In genomic region chr21:44455524-44456206, GRCh38 we compare ENCODE assay signal across 8 cellular contexts. TPM values are rescaled to one million over a fixed set of nuclear protein-coding genes. Genes with fewer than 3 reads are reported as not detected.
DNase-seq lines count a peak whose midpoint lies in the region; ATAC-seq, FAIRE-seq and TF ChIP-seq lines count a peak whose summit lies in the region.

No MANE protein-coding gene starts in this region.

- intact Hi-C loops in adrenal gland (cut with DNase I), result loop anchor here in 1 of 2 donors (10.0 kb wide), 1 partner anchor 111 kb away; no protein-coding TSS in a partner anchor

- peaks cover 4 to 5% of the 10 kb centered on the region in 2 donors for H3K4me1 ChIP-seq in adrenal gland (replicated peaks in 1 of 2)
- no peaks in the 10 kb centered on the region for H3K4me1 ChIP-seq in iPS-20b (ENCODE audit: insufficient read depth, low read length)
- peaks cover 0 to 2% of the 10 kb centered on the region in 2 donors for H3K4me1 ChIP-seq in small intestine (ENCODE audit: control insufficient read depth in 2 of 2, insufficient read depth in 1 of 2, low read depth in 1 of 2, low read length in 1 of 2)

- H3K9ac ChIP-seq in iPS-20b (ENCODE audit: low read depth, low read length), result no peak overlapping the region

- H3K36me3 ChIP-seq in adrenal gland (replicated peaks in 1 of 2), result no peaks in the 10 kb centered on the region
- no peaks in the 10 kb centered on the region for H3K36me3 ChIP-seq in iPS-20b (ENCODE audit: insufficient read depth, low read depth, low read length)
- H3K36me3 ChIP-seq in small intestine (ENCODE audit: control insufficient read depth in 2 of 2, insufficient read depth in 2 of 2, low read length in 2 of 2), result no peaks in the 10 kb centered on the region

- no peaks in the 10 kb centered on the region for H3K27me3 ChIP-seq in adrenal gland
- peaks cover 15% of the 10 kb centered on the region for H3K27me3 ChIP-seq in iPS-20b (ENCODE audit: insufficient read depth, low read length)
- H3K27me3 ChIP-seq in small intestine (ENCODE audit: control insufficient read depth in 2 of 2, insufficient read depth in 2 of 2, low read length in 2 of 2), result peaks cover 0 to 4% of the 10 kb centered on the region in 2 donors

- H3K4me3 ChIP-seq in adrenal gland, result peak overlapping the region in 3 of 4 donors; percentile 25 to 98 (median 40)
- H3K4me3 ChIP-seq in iPS-20b (ENCODE audit: low read length), result peak overlapping the region; percentile 66; the same call in 1 of the 2 replicates
- H3K4me3 ChIP-seq in small intestine (ENCODE audit: low read depth in 1 of 2, low read length in 2 of 2), result peak overlapping the region; percentile 64

- H3K9me3 ChIP-seq in adrenal gland (replicated peaks in 1 of 3), result no peaks in the 10 kb centered on the region
- H3K9me3 ChIP-seq in iPS-20b (ENCODE audit: insufficient read depth, low read depth, low read length), result no peaks in the 10 kb centered on the region
- H3K9me3 ChIP-seq in small intestine (ENCODE audit: control insufficient read depth, low read depth), result no peaks in the 10 kb centered on the region

- no peak for TF ChIP-seq POLR2A in adrenal gland (IDR thresholded peaks at IDR 0.05)

- peak in 1 of 6 experiments; percentile 1 for TF ChIP-seq CTCF in adrenal gland (IDR thresholded peaks at IDR 0.05)

- DNase-seq in AML-193 (lab: John Stamatoyannopoulos, UW), result peak; percentile 12 to 34
- DNase-seq in NCI-H69 (lab: John Stamatoyannopoulos, UW), result peak; percentile 66
- peak; percentile 55 to 62 (median 60) for DNase-seq in adrenal gland
- peak; percentile 39 for DNase-seq in small intestine
- no peak for DNase-seq in NAMALWA (ENCODE audit: low spot score)
- DNase-seq in HPDE6-E6E7 (ENCODE audit: extremely low spot score), result no peak

- H3K27ac ChIP-seq in adrenal gland (peak overlapping the region in 1 of 5 donors; percentile 43), iPS-20b (ENCODE audit: low read length) (no peak overlapping the region), small intestine (ENCODE audit: low read depth in 1 of 2, low read length in 1 of 2) (no peak overlapping the region)

- WGBS in adrenal gland, 4 donors, result 1 to 7% (median 1%) methylated on average over 3 to 71 of the region's 71 CpGs
- WGBS in small intestine, 3 donors, result 1 to 2% (median 1%) methylated on average over 62 to 71 of the region's 71 CpGs

- peak; percentile 38 for ATAC-seq in GM19397 (IDR thresholded peaks at IDR 0.05; ENCODE audit: unreplicated experiment)

- FAIRE-seq in small intestine (lab: Jason Lieb, UNC), result no peak

RNA-seq across cellular contexts. Expression of gene LRRC3, which starts 0.4 kb away (rescaled TPM):
- total RNA-seq in adrenal gland, result 1 to 10 TPM in 7 of 8 donors, under 1 TPM in 1; 0.97 to 3.2 (median 2.3) TPM
- 1 to 10 TPM in 2 of 3 donors, under 1 TPM in 1; 0.97 to 1.9 (median 1.0) TPM for polyA plus RNA-seq in adrenal gland
- 1 to 10 TPM in 1 of 3 donors, under 1 TPM in 2; 0.22 to 2.1 (median 0.54) TPM for polyA plus RNA-seq in small intestine

Comparison
In these comparisons a context has a peak if more than half of its experiments do, and no peak if none do; other contexts are left out.
1. DNase-seq: peak in AML-193 (2 of 2), NCI-H69 (single experiment), adrenal gland (7 of 7) and small intestine (single experiment); none in NAMALWA (single experiment) and HPDE6-E6E7 (single experiment).
2. Peak in every context shown above with its lines, with median percentiles within 50 percentile points of each other: H3K4me3 ChIP-seq.